Comparison of ENCODE assay signal across 10 cellular contexts in the genomic region with DNA sequence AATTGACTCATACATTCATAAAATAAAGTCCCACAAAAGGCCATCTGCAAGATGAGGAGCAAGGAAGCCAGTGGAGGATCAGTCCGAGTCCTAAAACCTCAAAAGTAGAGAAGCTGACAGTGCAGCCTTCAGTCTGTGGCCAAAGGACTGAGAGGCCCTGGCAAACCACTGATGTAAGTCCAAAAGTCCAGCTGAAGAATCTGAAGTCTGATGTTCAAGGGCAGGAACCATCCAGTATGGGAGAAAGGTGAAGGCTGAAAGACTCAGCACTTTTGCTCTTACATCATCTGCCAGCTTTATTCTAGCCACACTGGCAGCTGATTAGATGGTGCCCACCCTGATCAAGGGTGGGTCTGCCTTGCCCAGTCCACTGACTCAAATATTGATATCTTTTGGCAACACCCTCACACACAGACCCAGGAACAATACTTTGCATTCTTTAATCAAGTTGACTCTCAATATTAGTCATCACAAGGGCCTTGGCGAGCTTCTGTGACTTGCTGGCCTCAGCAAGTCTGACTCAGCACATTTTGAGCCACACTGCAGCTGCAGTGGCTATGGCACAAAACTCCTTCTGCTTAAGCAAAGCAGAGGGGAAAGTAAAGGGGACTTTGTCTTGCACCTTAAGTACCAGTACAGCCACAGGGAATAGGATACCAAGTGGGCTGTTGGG.
DNase-seq lines count a peak whose midpoint lies in the region; ATAC-seq, FAIRE-seq and TF ChIP-seq lines count a peak whose summit lies in the region.
"Had no signal": no experiment of that assay in that cellular context is flagged by ENCODE, and none has a peak within 500 bp of the region (broad histone marks: within the 10 kb centered on the region; RNA-seq: fewer than 3 reads in every experiment).

No MANE protein-coding gene starts in this region.

- no peaks in the 10 kb centered on the region for H3K79me2 ChIP-seq in ACC112 (ENCODE audit: control insufficient read depth, insufficient read depth, low read length, unreplicated experiment)

- ATAC-seq in GM19395 (IDR thresholded peaks at IDR 0.05; ENCODE audit: unreplicated experiment) (peak; percentile 85), HG03342 (IDR thresholded peaks at IDR 0.05; ENCODE audit: unreplicated experiment) (peak; percentile 74), left lobe of liver (no peak)
- ATAC-seq: naive thymus-derived CD4-positive, alpha-beta T cell had no signal

- H2AFZ ChIP-seq in ACC112 (ENCODE audit: low read length, unreplicated experiment): peak overlapping the region; percentile 42

- peak overlapping the region; percentile 51 for H3K27ac ChIP-seq in ACC112 (ENCODE audit: low read depth, low read length)

- in situ Hi-C loops in astrocyte of the spinal cord (cut with HindIII; ENCODE audit: low sequenced_read_pairs): no loop called here

- no peak for FAIRE-seq in frontal cortex (lab: Jason Lieb, UNC)

- H3K4me3 ChIP-seq in ACC112 (ENCODE audit: low read depth, low read length) (no peak overlapping the region), astrocyte of the spinal cord (ENCODE audit: low read depth, low read length) (no peak overlapping the region)
- H3K4me3 ChIP-seq: BLaER1 treated with 17β-estradiol and CSF1 and Interleukin-3, amounts not matched to agents 10 nM and 100 nM had no signal

- H3K4me1 ChIP-seq in ACC112 (ENCODE audit: control insufficient read depth, insufficient read depth, low read length, unreplicated experiment): peaks cover 11% of the 10 kb centered on the region

- no peaks in the 10 kb centered on the region for H3K27me3 ChIP-seq in ACC112 (ENCODE audit: insufficient read depth, low read length)
- H3K27me3 ChIP-seq: BLaER1 treated with 17β-estradiol and CSF1 and Interleukin-3, amounts not matched to agents 10 nM and 100 nM had no signal

- peak; percentile 76 for DNase-seq in astrocyte of the spinal cord (ENCODE audit: low read depth, low spot score)
- no peak for DNase-seq in frontal cortex (ENCODE audit: low spot score in 2 of 2)
- DNase-seq in left lobe of liver (ENCODE audit: low spot score): no peak
- DNase-seq in NCI-H226: no peak
- DNase-seq in GM19238 (ENCODE audit: insufficient read length, low spot score): no peak
- DNase-seq: naive thymus-derived CD4-positive, alpha-beta T cell had no signal

- no peak for TF ChIP-seq CTCF in astrocyte of the spinal cord (IDR thresholded peaks at IDR 0.05; ENCODE audit: low read depth, low read length)

- H3K36me3 ChIP-seq in ACC112 (ENCODE audit: insufficient read depth, low read length): no peaks in the 10 kb centered on the region
